29 cellular contexts compared by ENCODE assay signal in genomic region chr11:66323684-66324083, GRCh38. TPM values are rescaled to one million over a fixed set of nuclear protein-coding genes. Genes with fewer than 3 reads are reported as not detected.
"Had no signal": no experiment of that assay in that cellular context is flagged by ENCODE, and none has a peak within 500 bp of the region (broad histone marks: within the 10 kb centered on the region; RNA-seq: fewer than 3 reads in every experiment).

No MANE protein-coding gene starts in this region.

- ATAC-seq: activated T-cell treated with anti-CD3 and anti-CD28 coated beads, Interleukin-2, amount 50 U/mL, for 4 hours; activated T-helper 17 cell treated with anti-CD3 and anti-CD28 coated beads, Interleukin-2, amount 50 U/mL, for 72 hours; stimulated activated effector memory CD8-positive, alpha-beta T cell treated with anti-CD3 and anti-CD28 coated beads, Interleukin-12 subunit alpha, Interleukin-12 subunit beta, amount 100 ng/mL, for 72 hours; stimulated activated naive CD8-positive, alpha-beta T cell treated with anti-CD3 and anti-CD28 coated beads, Interleukin-15, amount 100 ng/mL, for 72 hours; T-helper 17 cell had no signal

- H3K4me3 ChIP-seq: ascending aorta, cardiac muscle cell, colonic mucosa, skin epidermis, upper lobe of left lung had no signal

- H3K9me3 Mint-ChIP-seq: activated CD4-positive, alpha-beta T cell treated with anti-CD3 and anti-CD28 coated beads, Interleukin-2, amount 10 ng/mL, durations not matched to agents 24 days and 14 days; activated T-cell treated with anti-CD3 and anti-CD28 coated beads, Interleukin-2, amount 50 U/mL, for 4 hours; activated T-helper 17 cell treated with anti-CD3 and anti-CD28 coated beads, Interleukin-2, amount 50 U/mL, for 72 hours; stimulated activated effector memory CD8-positive, alpha-beta T cell treated with anti-CD3 and anti-CD28 coated beads, Interleukin-12 subunit alpha, Interleukin-12 subunit beta, amount 100 ng/mL, for 72 hours had no signal

- H3K27ac ChIP-seq: ascending aorta, cardiac muscle cell, colonic mucosa, neutrophil, upper lobe of left lung had no signal

- H3K27ac Mint-ChIP-seq: activated CD4-positive, alpha-beta memory T cell treated with anti-CD3 and anti-CD28 coated beads for 36 hours; activated CD4-positive, alpha-beta T cell treated with anti-CD3 and anti-CD28 coated beads, Interleukin-2, amount 10 ng/mL, durations not matched to agents 24 days and 14 days; activated T-helper 17 cell treated with anti-CD3 and anti-CD28 coated beads, Interleukin-2, amount 50 U/mL, for 72 hours; stimulated activated naive CD8-positive, alpha-beta T cell treated with anti-CD3 and anti-CD28 coated beads, Interleukin-15, amount 100 ng/mL, for 72 hours; T-helper 17 cell had no signal

- FAIRE-seq: endometrium, frontal cortex, islet of Langerhans had no signal

- H3K36me3 ChIP-seq: ascending aorta, cardiac muscle cell, colonic mucosa, neutrophil, upper lobe of left lung had no signal

- DNase-seq: activated CD4-positive, alpha-beta memory T cell treated with anti-CD3 and anti-CD28 coated beads for 36 hours; activated CD4-positive, alpha-beta T cell treated with anti-CD3 and anti-CD28 coated beads, Interleukin-2, amount 10 ng/mL, durations not matched to agents 24 days and 14 days; activated CD4-positive, CD25-positive, alpha-beta regulatory T cell treated with anti-CD3 and anti-CD28 coated beads, Interleukin-2, amount 50 U/mL, for 72 hours; activated gamma-delta T cell treated with Interleukin-2 at 50 U/mL for 16 hours; activated T-cell treated with anti-CD3 and anti-CD28 coated beads, Interleukin-2, amount 50 U/mL, for 4 hours; cerebellar nuclear complex; colonic mucosa; effector CD8-positive, alpha-beta T cell; mammary epithelial cell; stimulated activated CD4-positive, alpha-beta T cell treated with anti-CD3 and anti-CD28 coated beads, Interleukin-12 subunit alpha, Interleukin-12 subunit beta, amount 100 ng/mL, for 4 hours; stimulated activated CD4-positive, alpha-beta T cell treated with anti-CD3 and anti-CD28 coated beads, Interleukin-4, amount 100 ng/mL, for 1 hour; stimulated activated naive CD8-positive, alpha-beta T cell treated with anti-CD3 and anti-CD28 coated beads, Interleukin-15, amount 100 ng/mL, for 72 hours; substantia nigra; T-helper 17 cell; T1000; upper lobe of left lung had no signal

- H3K9me3 ChIP-seq: ascending aorta, colonic mucosa, neutrophil, upper lobe of left lung had no signal

- H3K36me3 Mint-ChIP-seq: activated CD4-positive, alpha-beta memory T cell treated with anti-CD3 and anti-CD28 coated beads for 36 hours; activated naive CD8-positive, alpha-beta T cell; brain; stimulated activated effector memory CD8-positive, alpha-beta T cell treated with anti-CD3 and anti-CD28 coated beads, Interleukin-12 subunit alpha, Interleukin-12 subunit beta, amount 100 ng/mL, for 72 hours had no signal

- H3K4me3 Mint-ChIP-seq: activated CD4-positive, alpha-beta memory T cell treated with anti-CD3 and anti-CD28 coated beads for 36 hours; activated CD4-positive, alpha-beta T cell treated with anti-CD3 and anti-CD28 coated beads, Interleukin-2, amount 10 ng/mL, durations not matched to agents 24 days and 14 days; activated naive CD8-positive, alpha-beta T cell; activated T-cell treated with anti-CD3 and anti-CD28 coated beads, Interleukin-2, amount 50 U/mL, for 4 hours; activated T-helper 17 cell treated with anti-CD3 and anti-CD28 coated beads, Interleukin-2, amount 50 U/mL, for 72 hours; brain; stimulated activated effector memory CD8-positive, alpha-beta T cell treated with anti-CD3 and anti-CD28 coated beads, Interleukin-12 subunit alpha, Interleukin-12 subunit beta, amount 100 ng/mL, for 72 hours; stimulated activated naive CD8-positive, alpha-beta T cell treated with anti-CD3 and anti-CD28 coated beads, Interleukin-15, amount 100 ng/mL, for 72 hours; T-helper 17 cell had no signal

- H3K27me3 Mint-ChIP-seq: activated CD4-positive, alpha-beta memory T cell treated with anti-CD3 and anti-CD28 coated beads for 36 hours; activated CD4-positive, alpha-beta T cell treated with anti-CD3 and anti-CD28 coated beads, Interleukin-2, amount 10 ng/mL, durations not matched to agents 24 days and 14 days; activated naive CD8-positive, alpha-beta T cell; activated T-helper 17 cell treated with anti-CD3 and anti-CD28 coated beads, Interleukin-2, amount 50 U/mL, for 72 hours; stimulated activated naive CD8-positive, alpha-beta T cell treated with anti-CD3 and anti-CD28 coated beads, Interleukin-15, amount 100 ng/mL, for 72 hours; T-helper 17 cell had no signal

- H3K27me3 ChIP-seq: ascending aorta, cardiac muscle cell, colonic mucosa, upper lobe of left lung had no signal

RNA-seq across cellular contexts. Expression of gene CD248, which starts 6.8 kb away (rescaled TPM):
- total RNA-seq: activated CD4-positive, alpha-beta memory T cell treated with anti-CD3 and anti-CD28 coated beads for 36 hours; activated CD4-positive, alpha-beta T cell treated with anti-CD3 and anti-CD28 coated beads, Interleukin-2, amount 10 ng/mL, durations not matched to agents 24 days and 14 days; activated T-helper 17 cell treated with anti-CD3 and anti-CD28 coated beads, Interleukin-2, amount 50 U/mL, for 72 hours; T-helper 17 cell had no signal
- polyA plus RNA-seq: mammary epithelial cell had no signal

RNA-seq across cellular contexts. Expression of gene TMEM151A, which starts 32.0 kb away (rescaled TPM):
- total RNA-seq: activated CD4-positive, alpha-beta memory T cell treated with anti-CD3 and anti-CD28 coated beads for 36 hours; activated CD4-positive, alpha-beta T cell treated with anti-CD3 and anti-CD28 coated beads, Interleukin-2, amount 10 ng/mL, durations not matched to agents 24 days and 14 days; activated T-helper 17 cell treated with anti-CD3 and anti-CD28 coated beads, Interleukin-2, amount 50 U/mL, for 72 hours; dermis microvascular lymphatic vessel endothelial cell; posterior vena cava had no signal
